8 cellular contexts compared by ENCODE assay signal in the genomic region with DNA sequence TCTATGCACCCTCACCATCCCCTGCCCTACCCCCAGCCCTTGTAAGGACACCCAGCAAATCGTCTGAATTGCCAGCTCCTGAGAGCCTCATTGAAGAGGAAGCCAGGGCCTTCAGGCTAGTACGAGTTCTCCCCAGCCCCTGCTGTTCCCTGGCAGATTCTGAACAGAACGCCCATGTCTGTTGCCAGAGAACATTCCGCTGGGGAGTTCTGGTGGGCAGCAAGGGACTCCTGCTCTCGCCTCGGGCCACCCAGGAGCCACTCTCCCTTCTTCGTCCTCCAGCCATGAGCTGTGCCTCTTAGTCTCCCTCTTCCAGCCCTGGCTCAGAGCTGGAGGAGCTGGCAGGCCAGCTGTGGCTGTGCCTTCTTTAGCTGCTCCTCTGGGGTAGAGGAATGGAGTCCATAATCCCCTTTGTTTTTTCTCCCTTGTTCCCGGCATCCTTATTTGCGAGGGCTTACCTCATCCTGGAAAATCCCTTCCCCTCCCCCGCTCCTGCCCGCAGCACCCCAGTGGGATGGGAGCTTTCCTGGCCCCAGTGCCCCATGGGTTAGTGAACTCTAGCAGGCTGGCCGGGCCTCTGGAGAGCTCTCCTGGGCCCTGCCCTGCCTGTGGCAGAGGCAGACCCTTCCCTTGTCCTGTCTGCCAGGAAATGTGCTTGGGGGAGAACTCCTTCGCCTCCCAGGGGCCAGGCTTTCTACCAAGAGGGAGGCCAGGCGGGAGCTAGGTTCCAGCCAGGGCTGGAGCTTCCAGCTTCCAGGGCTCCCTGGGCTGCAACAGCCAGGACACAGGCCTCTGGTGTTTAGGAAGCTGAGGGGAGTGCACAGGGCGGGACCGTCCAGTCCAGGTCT. TPM values are rescaled to one million over a fixed set of nuclear protein-coding genes. Genes with fewer than 3 reads are reported as not detected.
DNase-seq lines count a peak whose midpoint lies in the region; ATAC-seq, FAIRE-seq and TF ChIP-seq lines count a peak whose summit lies in the region.

No MANE protein-coding gene starts in this region.

- H3K4me1 Mint-ChIP-seq in nephron progenitor cell, result peaks cover 88% of the 10 kb centered on the region

- TF ChIP-seq CTCF in AG09319 (IDR thresholded peaks at IDR 0.05; ENCODE audit: low read depth, low read length) (no peak), nephron progenitor cell (IDR thresholded peaks at IDR 0.05) (no peak)

- DNase-seq in AG09319 (ENCODE audit: extremely low read depth, low read depth), result peak; percentile 47
- DNase-seq in RCC 7860 (ENCODE audit: low spot score), result peak; percentile 84
- peak; percentile 54 for DNase-seq in fibroblast of gingiva (ENCODE audit: low read depth)
- peak; percentile 48 for DNase-seq in nephron progenitor cell
- no peak for DNase-seq in occipital lobe (lab: John Stamatoyannopoulos, UW)

- H3K9me3 Mint-ChIP-seq in nephron progenitor cell, result no peaks in the 10 kb centered on the region

- peak; percentile 68 for FAIRE-seq in RCC 7860 (lab: Jason Lieb, UNC)

- no peak for ATAC-seq in GM19324 (IDR thresholded peaks at IDR 0.05; ENCODE audit: low FRiP score, unreplicated experiment)
- no peak for ATAC-seq in GM18505 (IDR thresholded peaks at IDR 0.05; ENCODE audit: unreplicated experiment)
- no peak for ATAC-seq in GM18502 (IDR thresholded peaks at IDR 0.05; ENCODE audit: poor library complexity, unreplicated experiment)

- H3K27ac Mint-ChIP-seq in nephron progenitor cell, result peak overlapping the region; percentile 100

- no peaks in the 10 kb centered on the region for H3K27me3 Mint-ChIP-seq in nephron progenitor cell (ENCODE audit: low read depth, poor library complexity)

- peaks cover 22% of the 10 kb centered on the region for H3K36me3 Mint-ChIP-seq in nephron progenitor cell (ENCODE audit: low read depth)

- TF ChIP-seq POLR2A in GM18505 (IDR thresholded peaks at IDR 0.05; ENCODE audit: borderline replicate concordance, extremely low read depth, insufficient read depth, insufficient read length), result no peak

- peak overlapping the region; percentile 72 for H3K4me3 Mint-ChIP-seq in nephron progenitor cell

RNA-seq across cellular contexts. Expression of a gene that starts 16.6 kb away (rescaled TPM):
- 23.4 TPM for total RNA-seq in occipital lobe
